ENCODE assay signal across 2 cellular contexts in genomic region chr12:57586832-57587429, GRCh38.
TF ChIP-seq lines count a peak whose summit lies in the region.

No MANE protein-coding gene starts in this region.

TF ChIP-seq in HEK293, 187 proteins besides CTCF, POLR2A, EP300 and RAD21:
- TF ChIP-seq, protein P1, sequence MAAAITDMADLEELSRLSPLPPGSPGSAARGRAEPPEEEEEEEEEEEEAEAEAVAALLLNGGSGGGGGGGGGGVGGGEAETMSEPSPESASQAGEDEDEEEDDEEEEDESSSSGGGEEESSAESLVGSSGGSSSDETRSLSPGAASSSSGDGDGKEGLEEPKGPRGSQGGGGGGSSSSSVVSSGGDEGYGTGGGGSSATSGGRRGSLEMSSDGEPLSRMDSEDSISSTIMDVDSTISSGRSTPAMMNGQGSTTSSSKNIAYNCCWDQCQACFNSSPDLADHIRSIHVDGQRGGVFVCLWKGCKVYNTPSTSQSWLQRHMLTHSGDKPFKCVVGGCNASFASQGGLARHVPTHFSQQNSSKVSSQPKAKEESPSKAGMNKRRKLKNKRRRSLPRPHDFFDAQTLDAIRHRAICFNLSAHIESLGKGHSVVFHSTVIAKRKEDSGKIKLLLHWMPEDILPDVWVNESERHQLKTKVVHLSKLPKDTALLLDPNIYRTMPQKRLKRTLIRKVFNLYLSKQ (tag by site-specific recombination; IDR thresholded peaks at IDR 0.05; ENCODE audit: borderline replicate concordance), result no peak
- TF ChIP-seq ZBTB48 (tag by site-specific recombination; IDR thresholded peaks at IDR 0.05), result no peak
- no peak for TF ChIP-seq ZNF549 (tag by site-specific recombination; IDR thresholded peaks at IDR 0.05)
- no peak for TF ChIP-seq ZBTB21 (tag by site-specific recombination; IDR thresholded peaks at IDR 0.05)
- no peak for TF ChIP-seq ZNF596 (tag by site-specific recombination; IDR thresholded peaks at IDR 0.05)
- no peak for TF ChIP-seq ZNF394 (tag by site-specific recombination; IDR thresholded peaks at IDR 0.05; ENCODE audit: borderline replicate concordance)
- no peak for TF ChIP-seq ZNF76 (tag by site-specific recombination; IDR thresholded peaks at IDR 0.05; ENCODE audit: borderline replicate concordance, low read depth)
- no peak for TF ChIP-seq ZNF184 (tag by site-specific recombination; IDR thresholded peaks at IDR 0.05)
- TF ChIP-seq ZNF624 (tag by site-specific recombination; IDR thresholded peaks at IDR 0.05), result no peak
- TF ChIP-seq ZNF777 (tag by site-specific recombination; IDR thresholded peaks at IDR 0.05; ENCODE audit: borderline replicate concordance), result no peak
- peak; percentile 73 for TF ChIP-seq PRDM1 (tag by site-specific recombination; IDR thresholded peaks at IDR 0.05)
- TF ChIP-seq, protein P2, sequence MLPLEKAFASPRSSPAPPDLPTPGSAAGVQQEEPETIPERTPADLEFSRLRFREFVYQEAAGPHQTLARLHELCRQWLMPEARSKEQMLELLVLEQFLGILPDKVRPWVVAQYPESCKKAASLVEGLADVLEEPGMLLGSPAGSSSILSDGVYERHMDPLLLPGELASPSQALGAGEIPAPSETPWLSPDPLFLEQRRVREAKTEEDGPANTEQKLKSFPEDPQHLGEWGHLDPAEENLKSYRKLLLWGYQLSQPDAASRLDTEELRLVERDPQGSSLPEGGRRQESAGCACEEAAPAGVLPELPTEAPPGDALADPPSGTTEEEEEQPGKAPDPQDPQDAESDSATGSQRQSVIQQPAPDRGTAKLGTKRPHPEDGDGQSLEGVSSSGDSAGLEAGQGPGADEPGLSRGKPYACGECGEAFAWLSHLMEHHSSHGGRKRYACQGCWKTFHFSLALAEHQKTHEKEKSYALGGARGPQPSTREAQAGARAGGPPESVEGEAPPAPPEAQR (tag by site-specific recombination; IDR thresholded peaks at IDR 0.05), result no peak
- TF ChIP-seq WT1 (tag by site-specific recombination; IDR thresholded peaks at IDR 0.05), result no peak
- TF ChIP-seq, protein P3, sequence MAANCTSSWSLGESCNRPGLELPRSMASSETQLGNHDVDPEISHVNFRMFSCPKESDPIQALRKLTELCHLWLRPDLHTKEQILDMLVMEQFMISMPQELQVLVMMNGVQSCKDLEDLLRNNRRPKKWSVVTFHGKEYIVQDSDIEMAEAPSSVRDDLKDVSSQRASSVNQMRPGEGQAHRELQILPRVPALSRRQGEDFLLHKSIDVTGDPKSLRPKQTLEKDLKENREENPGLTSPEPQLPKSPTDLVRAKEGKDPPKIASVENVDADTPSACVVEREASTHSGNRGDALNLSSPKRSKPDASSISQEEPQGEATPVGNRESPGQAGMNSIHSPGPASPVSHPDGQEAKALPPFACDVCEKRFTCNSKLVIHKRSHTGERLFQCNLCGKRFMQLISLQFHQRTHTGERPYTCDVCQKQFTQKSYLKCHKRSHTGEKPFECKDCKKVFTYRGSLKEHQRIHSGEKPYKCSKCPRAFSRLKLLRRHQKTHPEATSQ (tag by site-specific recombination; IDR thresholded peaks at IDR 0.05), result no peak
- TF ChIP-seq ZNF623 (tag by site-specific recombination; IDR thresholded peaks at IDR 0.05), result no peak
- TF ChIP-seq EGR2 (tag by site-specific recombination; IDR thresholded peaks at IDR 0.05; ENCODE audit: low read depth), result peak; percentile 41; the same call in 1 of the 2 replicates
- TF ChIP-seq REPIN1 (tag by site-specific recombination; IDR thresholded peaks at IDR 0.05; ENCODE audit: low read depth), result no peak

TF ChIP-seq in K562, 482 proteins besides CTCF, POLR2A, EP300 and RAD21:
- no peak for TF ChIP-seq PHF21A (IDR thresholded peaks at IDR 0.05; ENCODE audit: borderline replicate concordance, low read depth)
- TF ChIP-seq SUPT5H (IDR thresholded peaks at IDR 0.05), result peak; percentile 38; the same call in 1 of the 2 replicates
- no peak for TF ChIP-seq PKNOX1 (IDR thresholded peaks at IDR 0.05)
- TF ChIP-seq HDAC2 (IDR thresholded peaks at IDR 0.05), result no peak
- no peak for TF ChIP-seq CREBBP (IDR thresholded peaks at IDR 0.05; ENCODE audit: low read depth, low read length)
